Comparison of ENCODE assay signal across 8 cellular contexts in the genomic region with DNA sequence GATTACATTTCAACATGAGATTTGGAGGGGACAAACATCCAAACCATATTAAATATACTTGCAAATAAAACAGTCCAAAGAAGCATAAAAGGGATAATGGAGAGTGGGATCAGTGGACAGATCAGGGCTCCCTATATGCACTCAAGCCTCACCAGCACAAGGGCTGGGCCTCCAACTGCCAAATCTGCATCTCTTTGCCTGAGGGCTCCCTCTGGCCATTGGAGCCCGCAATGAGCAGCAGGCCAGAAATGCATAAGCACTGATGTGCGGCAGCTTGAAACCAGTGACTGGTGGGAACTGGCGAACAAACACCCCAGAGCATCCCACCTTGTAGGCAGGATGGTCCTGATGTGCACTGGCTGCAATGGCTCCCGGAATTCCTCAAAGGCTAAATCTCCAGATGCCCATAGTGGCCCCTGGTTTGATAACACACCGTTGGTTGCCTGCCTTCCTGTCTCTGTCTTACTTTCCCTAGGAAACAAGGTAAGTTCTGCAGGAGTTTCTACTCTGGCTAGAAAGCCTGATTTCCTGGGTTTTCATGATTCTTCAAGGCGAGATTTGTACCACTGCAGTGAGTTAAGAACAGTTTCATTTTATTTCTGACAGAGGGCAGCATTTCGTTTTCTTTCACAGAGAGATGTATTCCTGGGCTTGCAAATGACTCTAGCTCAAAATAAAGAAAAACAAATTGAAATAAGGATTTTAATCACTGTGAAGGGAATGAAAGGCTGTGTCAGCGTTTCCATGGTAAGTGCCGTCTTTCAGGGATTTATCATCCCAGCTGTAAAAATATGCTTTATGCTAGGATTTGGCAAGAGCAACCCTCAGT. TPM values are rescaled to one million over a fixed set of nuclear protein-coding genes. Genes with fewer than 3 reads are reported as not detected.
DNase-seq lines count a peak whose midpoint lies in the region; ATAC-seq and TF ChIP-seq lines count a peak whose summit lies in the region.

No MANE protein-coding gene starts in this region.

- CTCF ChIA-PET in activated CD4-positive, alpha-beta memory T cell treated with anti-CD3 and anti-CD28 coated beads for 36 hours (lab: Charles Lee) = interaction anchor here (0.6 to 4.0 kb wide), 39 partner anchors 8 to 607 kb away, joined by 3 to 60 read pairs (median 3); a partner anchor contains a TSS

- H2BK15ac ChIP-seq in neuronal stem cell (ENCODE audit: low read length) = no peak overlapping the region

- H3K4me1 ChIP-seq in gastroesophageal sphincter (peaks cover 0 to 13% (median 0%) of the 10 kb centered on the region in 3 donors), gastrocnemius medialis (peaks cover 0 to 7% of the 10 kb centered on the region in 2 donors), neuronal stem cell (ENCODE audit: control insufficient read depth in 2 of 2, insufficient read depth in 1 of 2, low read depth in 1 of 2, low read length in 2 of 2) (no peaks in the 10 kb centered on the region)

- H3K9me3 Mint-ChIP-seq in activated CD4-positive, alpha-beta memory T cell treated with anti-CD3 and anti-CD28 coated beads for 36 hours = peaks cover 15% of the 10 kb centered on the region

- H3K79me1 ChIP-seq in neuronal stem cell (ENCODE audit: low read depth, low read length) = no peaks in the 10 kb centered on the region

- H3K9ac ChIP-seq in neuronal stem cell (ENCODE audit: low read depth, low read length, poor library complexity) = no peak overlapping the region

- no peak overlapping the region for H3K18ac ChIP-seq in neuronal stem cell (ENCODE audit: low read length)

- H4K91ac ChIP-seq in neuronal stem cell (ENCODE audit: low read depth, low read length, poor library complexity) = no peak overlapping the region

- no peak overlapping the region for H2BK5ac ChIP-seq in neuronal stem cell (ENCODE audit: low read length)

- in situ Hi-C loops in gastrocnemius medialis (cut with MboI; ENCODE audit: low sequenced_read_pairs in 4 of 4) = loop anchor here (10.0 to 25.0 kb wide), 2 partner anchors 200 to 343 kb away; no protein-coding TSS in a partner anchor

- H3K27ac ChIP-seq in gastroesophageal sphincter (no peak overlapping the region), gastrocnemius medialis (peak overlapping the region in 3 of 4 donors; percentile 6 to 43 (median 36)), neuronal stem cell (replicated peaks; ENCODE audit: low read length) (no peak overlapping the region)

- no peak overlapping the region for H3K4me2 ChIP-seq in neuronal stem cell (ENCODE audit: insufficient read depth, low read length, poor library complexity, severe bottlenecking)

- H3K9me3 ChIP-seq in gastroesophageal sphincter = no peaks in the 10 kb centered on the region
- no peaks in the 10 kb centered on the region for H3K9me3 ChIP-seq in gastrocnemius medialis
- H3K9me3 ChIP-seq in neuronal stem cell (replicated peaks in 1 of 2; ENCODE audit: control insufficient read depth in 2 of 2, insufficient read depth in 1 of 2, low read depth in 1 of 2, low read length in 2 of 2) = peaks cover 0 to 2% of the 10 kb centered on the region in 2 donors

- H2AFZ ChIP-seq in neuronal stem cell (ENCODE audit: low read length) = no peak overlapping the region

- no peak for ATAC-seq in gastroesophageal sphincter
- ATAC-seq in gastrocnemius medialis = no peak
- ATAC-seq in GM21529 (IDR thresholded peaks at IDR 0.05; ENCODE audit: unreplicated experiment) = no peak

- H3K23ac ChIP-seq in neuronal stem cell (ENCODE audit: low read depth, low read length, poor library complexity) = no peak overlapping the region

- peak overlapping the region; percentile 84 for H3K27ac Mint-ChIP-seq in activated CD4-positive, alpha-beta memory T cell treated with anti-CD3 and anti-CD28 coated beads for 36 hours

- H4K8ac ChIP-seq in neuronal stem cell (ENCODE audit: low read depth, low read length) = no peak overlapping the region

- no peak overlapping the region for H3K4me3 Mint-ChIP-seq in activated CD4-positive, alpha-beta memory T cell treated with anti-CD3 and anti-CD28 coated beads for 36 hours

- peaks cover 6% of the 10 kb centered on the region for H3K36me3 Mint-ChIP-seq in activated CD4-positive, alpha-beta memory T cell treated with anti-CD3 and anti-CD28 coated beads for 36 hours

- H3K4me1 Mint-ChIP-seq in activated CD4-positive, alpha-beta memory T cell treated with anti-CD3 and anti-CD28 coated beads for 36 hours (ENCODE audit: low read depth) = peaks cover 24% of the 10 kb centered on the region

- H3K4me3 ChIP-seq in gastroesophageal sphincter (no peak overlapping the region), gastrocnemius medialis (no peak overlapping the region), neuronal stem cell (ENCODE audit: low read length in 2 of 2) (no peak overlapping the region)

- no peak overlapping the region for H2AK5ac ChIP-seq in neuronal stem cell (ENCODE audit: low read depth, low read length)

- TF ChIP-seq POLR2A in gastroesophageal sphincter (IDR thresholded peaks at IDR 0.05) (no peak), gastrocnemius medialis (IDR thresholded peaks at IDR 0.05) (no peak)

- no peaks in the 10 kb centered on the region for H3K27me3 Mint-ChIP-seq in activated CD4-positive, alpha-beta memory T cell treated with anti-CD3 and anti-CD28 coated beads for 36 hours

- H3K4ac ChIP-seq in neuronal stem cell (ENCODE audit: low read length) = no peak overlapping the region

- TF ChIP-seq EP300 in gastroesophageal sphincter (IDR thresholded peaks at IDR 0.05) = no peak

- WGBS in gastroesophageal sphincter (ENCODE audit: low coverage in 1 of 2), 2 donors = 11 to 12% methylated on average over 3 to 4 of the region's 9 CpGs
- WGBS in neuronal stem cell (ENCODE audit: extremely low coverage in 2 of 2, insufficient read length in 2 of 2, insufficient replicate concordance in 1 of 2), 2 donors = no CpG with 5 or more reads among the region's 9 CpGs

- no peak overlapping the region for H2BK12ac ChIP-seq in neuronal stem cell (ENCODE audit: low read length)

- peak in 3 of 4 experiments; percentile 34 to 53 (median 45) for TF ChIP-seq CTCF in gastroesophageal sphincter (IDR thresholded peaks at IDR 0.05)
- TF ChIP-seq CTCF in gastrocnemius medialis (IDR thresholded peaks at IDR 0.05 in 4 of 5, conservative IDR thresholded peaks at IDR 0.05 in 1 of 5) = peak in 3 of 5 experiments; percentile 20 to 43 (median 35)

- intact Hi-C loops in activated CD4-positive, alpha-beta memory T cell treated with anti-CD3 and anti-CD28 coated beads for 36 hours (cut with micrococcal nuclease) = loop anchor here (1.0 to 2.0 kb wide), 5 partner anchors 19 to 343 kb away; a partner anchor contains a TSS
- intact Hi-C loops in gastrocnemius medialis (cut with DNase I; ENCODE audit: low total_unique reads) = loop anchor here (1.0 to 2.0 kb wide), 2 partner anchors 217 to 341 kb away; no protein-coding TSS in a partner anchor

- H3K36me3 ChIP-seq in gastroesophageal sphincter (no peaks in the 10 kb centered on the region), gastrocnemius medialis (no peaks in the 10 kb centered on the region), neuronal stem cell (replicated peaks in 1 of 2; ENCODE audit: control insufficient read depth in 2 of 2, insufficient read depth in 2 of 2, low read length in 2 of 2) (no peaks in the 10 kb centered on the region)

- H2BK120ac ChIP-seq in neuronal stem cell (ENCODE audit: low read depth, low read length) = no peak overlapping the region

- no peaks in the 10 kb centered on the region for H3K27me3 ChIP-seq in gastroesophageal sphincter
- no peaks in the 10 kb centered on the region for H3K27me3 ChIP-seq in gastrocnemius medialis
- H3K27me3 ChIP-seq in neuronal stem cell (ENCODE audit: control insufficient read depth in 3 of 3, insufficient read depth in 3 of 3, low read depth in 1 of 3, low read length in 3 of 3) = no peaks in the 10 kb centered on the region

- no peak overlapping the region for H3K14ac ChIP-seq in neuronal stem cell (ENCODE audit: low read length)

- POLR2A ChIA-PET in activated CD4-positive, alpha-beta memory T cell treated with anti-CD3 and anti-CD28 coated beads for 36 hours (lab: Charles Lee) = interaction anchor here (1.3 kb wide), 1 partner anchor 18 kb away, joined by 4 read pairs; no protein-coding TSS in a partner anchor

- DNase-seq in Ammon's horn (ENCODE audit: low spot score) (peak; percentile 54), HT1080 (ENCODE audit: low read depth) (peak; percentile 55), gastrocnemius medialis (no peak), neuronal stem cell (ENCODE audit: low spot score) (no peak), iPS-NIHi11 (ENCODE audit: low spot score) (no peak)
- no peak for DNase-seq in activated CD4-positive, alpha-beta memory T cell treated with anti-CD3 and anti-CD28 coated beads for 36 hours

RNA-seq across cellular contexts. Expression of a gene that starts 56.0 kb away (rescaled TPM):
- 29.1 and 32.9 TPM in 2 replicates for total RNA-seq in HT1080 (2014; rRNA removed; shearing (Covaris generic))
- 28.0 and 29.4 TPM in 2 replicates for polyA plus RNA-seq in HT1080 (2015; cell fraction: cytosol; rRNA removed)
- polyA plus RNA-seq in HT1080 (2015; cell fraction: nucleus; rRNA removed) = 13.3 and 14.5 TPM in 2 replicates
- total RNA-seq in activated CD4-positive, alpha-beta memory T cell treated with anti-CD3 and anti-CD28 coated beads for 36 hours = 1 to 10 TPM; 7.3 to 7.8 TPM
- total RNA-seq in gastroesophageal sphincter = 10 to 100 TPM; 23.9 to 39.7 (median 34.9) TPM
- 10 to 100 TPM; 20.4 to 72.8 (median 52.4) TPM for total RNA-seq in gastrocnemius medialis
- polyA plus RNA-seq in neuronal stem cell (2013, experiment 1 of 2) = 21.8 TPM
- polyA plus RNA-seq in neuronal stem cell (2013, experiment 2 of 2) = 21.6 TPM

Comparison
In these comparisons a context has a peak if more than half of its experiments do, and no peak if none do; other contexts are left out.
1. DNase-seq: peak in Ammon's horn (single experiment) and HT1080 (single experiment); none in activated CD4-positive, alpha-beta memory T cell treated with anti-CD3 and anti-CD28 coated beads for 36 hours (single experiment), gastrocnemius medialis (0 of 2), neuronal stem cell (single experiment) and iPS-NIHi11 (single experiment).
2. H3K27ac ChIP-seq: peak in gastrocnemius medialis (3 of 4); none in gastroesophageal sphincter (0 of 4) and neuronal stem cell (single experiment).